1 cellular context compared by ENCODE assay signal in the genomic region with DNA sequence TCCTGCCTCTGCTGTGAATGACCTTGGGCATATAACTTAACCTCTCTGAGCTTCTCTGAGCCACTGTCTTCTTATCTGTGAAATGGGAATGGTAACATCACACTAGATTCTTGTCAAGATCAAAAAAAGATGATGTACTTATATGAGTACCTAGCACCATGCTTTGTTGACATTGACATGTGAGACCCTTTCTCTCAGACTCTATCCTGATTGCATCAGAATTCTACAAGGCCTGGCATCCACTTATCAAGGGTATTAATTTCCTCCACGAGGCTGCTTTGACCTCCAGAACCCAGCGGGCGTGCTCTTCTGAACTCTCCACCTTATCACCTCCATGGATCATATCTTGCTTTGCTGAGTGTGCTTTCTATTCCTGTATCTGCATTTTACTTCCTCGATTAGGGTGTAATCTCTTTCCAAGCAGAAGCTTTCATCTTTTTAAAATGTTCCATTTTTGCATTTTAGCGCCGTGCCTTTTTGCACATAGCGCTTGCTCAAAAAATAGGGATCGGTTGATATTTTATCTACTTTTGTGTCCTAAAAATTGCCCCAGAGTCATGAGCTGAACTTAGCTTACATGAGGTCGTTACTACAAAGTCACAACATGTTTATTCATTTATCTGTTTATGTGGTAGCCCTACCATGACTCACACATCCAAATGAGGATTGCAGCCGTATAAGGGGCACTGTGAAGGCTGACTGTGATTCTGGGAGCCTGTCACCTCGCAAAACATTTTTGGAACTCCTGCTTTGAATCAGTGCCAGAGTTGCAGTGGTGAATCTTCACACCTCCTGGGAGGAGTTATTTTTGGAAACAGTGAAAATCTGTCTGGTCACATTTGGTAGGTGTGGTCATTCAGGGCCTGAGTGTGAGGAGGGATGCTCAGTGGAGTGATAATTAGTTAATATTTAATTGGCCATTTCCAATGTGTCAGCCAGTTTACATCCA.
TF ChIP-seq lines count a peak whose summit lies in the region.

No MANE protein-coding gene starts in this region.

TF ChIP-seq in K562, 482 proteins besides CTCF, POLR2A, EP300 and RAD21 (continued from another document and continues in another):
- TF ChIP-seq, protein P1, sequence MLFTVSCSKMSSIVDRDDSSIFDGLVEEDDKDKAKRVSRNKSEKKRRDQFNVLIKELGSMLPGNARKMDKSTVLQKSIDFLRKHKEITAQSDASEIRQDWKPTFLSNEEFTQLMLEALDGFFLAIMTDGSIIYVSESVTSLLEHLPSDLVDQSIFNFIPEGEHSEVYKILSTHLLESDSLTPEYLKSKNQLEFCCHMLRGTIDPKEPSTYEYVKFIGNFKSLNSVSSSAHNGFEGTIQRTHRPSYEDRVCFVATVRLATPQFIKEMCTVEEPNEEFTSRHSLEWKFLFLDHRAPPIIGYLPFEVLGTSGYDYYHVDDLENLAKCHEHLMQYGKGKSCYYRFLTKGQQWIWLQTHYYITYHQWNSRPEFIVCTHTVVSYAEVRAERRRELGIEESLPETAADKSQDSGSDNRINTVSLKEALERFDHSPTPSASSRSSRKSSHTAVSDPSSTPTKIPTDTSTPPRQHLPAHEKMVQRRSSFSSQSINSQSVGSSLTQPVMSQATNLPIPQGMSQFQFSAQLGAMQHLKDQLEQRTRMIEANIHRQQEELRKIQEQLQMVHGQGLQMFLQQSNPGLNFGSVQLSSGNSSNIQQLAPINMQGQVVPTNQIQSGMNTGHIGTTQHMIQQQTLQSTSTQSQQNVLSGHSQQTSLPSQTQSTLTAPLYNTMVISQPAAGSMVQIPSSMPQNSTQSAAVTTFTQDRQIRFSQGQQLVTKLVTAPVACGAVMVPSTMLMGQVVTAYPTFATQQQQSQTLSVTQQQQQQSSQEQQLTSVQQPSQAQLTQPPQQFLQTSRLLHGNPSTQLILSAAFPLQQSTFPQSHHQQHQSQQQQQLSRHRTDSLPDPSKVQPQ (CRISPR knock-in tag; IDR thresholded peaks at IDR 0.05; ENCODE audit: borderline replicate concordance), result no peak
- TF ChIP-seq MEF2A (IDR thresholded peaks at IDR 0.05; ENCODE audit: control insufficient read depth, low read depth, low read length) (peak; percentile 95), PHF8 (IDR thresholded peaks at IDR 0.05; ENCODE audit: borderline replicate concordance, low read length) (no peak), BRCA1 (IDR thresholded peaks at IDR 0.05) (no peak), BRCA1 (CRISPR knock-in tag; IDR thresholded peaks at IDR 0.05) (no peak), FOS (IDR thresholded peaks at IDR 0.05; ENCODE audit: extremely low read depth, insufficient read length) (peak; percentile 26), ZNF780A (CRISPR knock-in tag; IDR thresholded peaks at IDR 0.05) (no peak), SREBF1 (IDR thresholded peaks at IDR 0.05; ENCODE audit: borderline replicate concordance, low read depth, low read length) (no peak), GTF2A2 (tag; IDR thresholded peaks at IDR 0.05) (no peak), MYNN (IDR thresholded peaks at IDR 0.05) (peak; percentile 27; the same call in 1 of the 2 replicates), MYNN (CRISPR knock-in tag; IDR thresholded peaks at IDR 0.05) (no peak), FOXJ3 (CRISPR knock-in tag; IDR thresholded peaks at IDR 0.05) (no peak), ZNF282 (CRISPR knock-in tag; IDR thresholded peaks at IDR 0.05) (no peak), POU5F1 (IDR thresholded peaks at IDR 0.05; ENCODE audit: borderline replicate concordance, low read depth, low read length, partially characterized antibody) (no peak), MAFF (IDR thresholded peaks at IDR 0.05; ENCODE audit: low read length) (peak; percentile 59; the same call in 1 of the 2 replicates), DIDO1 (tag; IDR thresholded peaks at IDR 0.05; ENCODE audit: low read depth) (no peak), DACH1 (IDR thresholded peaks at IDR 0.05; ENCODE audit: partially characterized antibody) (peak; percentile 44), CAMTA2 (CRISPR knock-in tag; conservative IDR thresholded peaks at IDR 0.05) (no peak), BRD4 (IDR thresholded peaks at IDR 0.05) (0 out of 2 replicates have a peak, but pooled peaks have one; percentile 18), TGIF2 (CRISPR knock-in tag; IDR thresholded peaks at IDR 0.05) (no peak), ZNF695 (CRISPR knock-in tag; IDR thresholded peaks at IDR 0.05) (no peak), OTX1 (CRISPR knock-in tag; IDR thresholded peaks at IDR 0.05) (no peak), XRCC5 (IDR thresholded peaks at IDR 0.05; ENCODE audit: low read depth, low read length) (no peak), ZNF57 (CRISPR knock-in tag; IDR thresholded peaks at IDR 0.05) (no peak), TAF9B (IDR thresholded peaks at IDR 0.05; ENCODE audit: partially characterized antibody) (no peak), SMARCC2 (IDR thresholded peaks at IDR 0.05; ENCODE audit: low read depth) (peak; percentile 78), ZNF717 (CRISPR knock-in tag; IDR thresholded peaks at IDR 0.05) (no peak), PML (IDR thresholded peaks at IDR 0.05; ENCODE audit: low read length) (peak; percentile 54; the same call in 1 of the 2 replicates), CTBP1 (IDR thresholded peaks at IDR 0.05; ENCODE audit: borderline replicate concordance) (peak; percentile 45), KDM1A (IDR thresholded peaks at IDR 0.05) (peak; percentile 85 to 88), BACH1 (tag; IDR thresholded peaks at IDR 0.05) (peak; percentile 30; the same call in 1 of the 2 replicates), SUPT5H (IDR thresholded peaks at IDR 0.05) (no peak), ETV5 (CRISPR knock-in tag; IDR thresholded peaks at IDR 0.05; ENCODE audit: low read depth) (no peak), HDAC3 (IDR thresholded peaks at IDR 0.05; ENCODE audit: borderline replicate concordance, partially characterized antibody) (peak; percentile 32), GTF2E2 (tag; IDR thresholded peaks at IDR 0.05) (no peak)
- TF ChIP-seq, protein P2, sequence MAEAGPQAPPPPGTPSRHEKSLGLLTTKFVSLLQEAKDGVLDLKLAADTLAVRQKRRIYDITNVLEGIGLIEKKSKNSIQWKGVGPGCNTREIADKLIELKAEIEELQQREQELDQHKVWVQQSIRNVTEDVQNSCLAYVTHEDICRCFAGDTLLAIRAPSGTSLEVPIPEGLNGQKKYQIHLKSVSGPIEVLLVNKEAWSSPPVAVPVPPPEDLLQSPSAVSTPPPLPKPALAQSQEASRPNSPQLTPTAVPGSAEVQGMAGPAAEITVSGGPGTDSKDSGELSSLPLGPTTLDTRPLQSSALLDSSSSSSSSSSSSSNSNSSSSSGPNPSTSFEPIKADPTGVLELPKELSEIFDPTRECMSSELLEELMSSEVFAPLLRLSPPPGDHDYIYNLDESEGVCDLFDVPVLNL (CRISPR knock-in tag; IDR thresholded peaks at IDR 0.05; ENCODE audit: low read depth), result no peak
- TF ChIP-seq, protein P3, sequence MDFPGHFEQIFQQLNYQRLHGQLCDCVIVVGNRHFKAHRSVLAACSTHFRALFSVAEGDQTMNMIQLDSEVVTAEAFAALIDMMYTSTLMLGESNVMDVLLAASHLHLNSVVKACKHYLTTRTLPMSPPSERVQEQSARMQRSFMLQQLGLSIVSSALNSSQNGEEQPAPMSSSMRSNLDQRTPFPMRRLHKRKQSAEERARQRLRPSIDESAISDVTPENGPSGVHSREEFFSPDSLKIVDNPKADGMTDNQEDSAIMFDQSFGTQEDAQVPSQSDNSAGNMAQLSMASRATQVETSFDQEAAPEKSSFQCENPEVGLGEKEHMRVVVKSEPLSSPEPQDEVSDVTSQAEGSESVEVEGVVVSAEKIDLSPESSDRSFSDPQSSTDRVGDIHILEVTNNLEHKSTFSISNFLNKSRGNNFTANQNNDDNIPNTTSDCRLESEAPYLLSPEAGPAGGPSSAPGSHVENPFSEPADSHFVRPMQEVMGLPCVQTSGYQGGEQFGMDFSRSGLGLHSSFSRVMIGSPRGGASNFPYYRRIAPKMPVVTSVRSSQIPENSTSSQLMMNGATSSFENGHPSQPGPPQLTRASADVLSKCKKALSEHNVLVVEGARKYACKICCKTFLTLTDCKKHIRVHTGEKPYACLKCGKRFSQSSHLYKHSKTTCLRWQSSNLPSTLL (IDR thresholded peaks at IDR 0.05), result no peak
- TF ChIP-seq, protein P4, sequence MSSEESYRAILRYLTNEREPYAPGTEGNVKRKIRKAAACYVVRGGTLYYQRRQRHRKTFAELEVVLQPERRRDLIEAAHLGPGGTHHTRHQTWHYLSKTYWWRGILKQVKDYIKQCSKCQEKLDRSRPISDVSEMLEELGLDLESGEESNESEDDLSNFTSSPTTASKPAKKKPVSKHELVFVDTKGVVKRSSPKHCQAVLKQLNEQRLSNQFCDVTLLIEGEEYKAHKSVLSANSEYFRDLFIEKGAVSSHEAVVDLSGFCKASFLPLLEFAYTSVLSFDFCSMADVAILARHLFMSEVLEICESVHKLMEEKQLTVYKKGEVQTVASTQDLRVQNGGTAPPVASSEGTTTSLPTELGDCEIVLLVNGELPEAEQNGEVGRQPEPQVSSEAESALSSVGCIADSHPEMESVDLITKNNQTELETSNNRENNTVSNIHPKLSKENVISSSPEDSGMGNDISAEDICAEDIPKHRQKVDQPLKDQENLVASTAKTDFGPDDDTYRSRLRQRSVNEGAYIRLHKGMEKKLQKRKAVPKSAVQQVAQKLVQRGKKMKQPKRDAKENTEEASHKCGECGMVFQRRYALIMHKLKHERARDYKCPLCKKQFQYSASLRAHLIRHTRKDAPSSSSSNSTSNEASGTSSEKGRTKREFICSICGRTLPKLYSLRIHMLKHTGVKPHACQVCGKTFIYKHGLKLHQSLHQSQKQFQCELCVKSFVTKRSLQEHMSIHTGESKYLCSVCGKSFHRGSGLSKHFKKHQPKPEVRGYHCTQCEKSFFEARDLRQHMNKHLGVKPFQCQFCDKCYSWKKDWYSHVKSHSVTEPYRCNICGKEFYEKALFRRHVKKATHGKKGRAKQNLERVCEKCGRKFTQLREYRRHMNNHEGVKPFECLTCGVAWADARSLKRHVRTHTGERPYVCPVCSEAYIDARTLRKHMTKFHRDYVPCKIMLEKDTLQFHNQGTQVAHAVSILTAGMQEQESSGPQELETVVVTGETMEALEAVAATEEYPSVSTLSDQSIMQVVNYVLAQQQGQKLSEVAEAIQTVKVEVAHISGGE (CRISPR knock-in tag; IDR thresholded peaks at IDR 0.05), result no peak
- TF ChIP-seq, protein P5, sequence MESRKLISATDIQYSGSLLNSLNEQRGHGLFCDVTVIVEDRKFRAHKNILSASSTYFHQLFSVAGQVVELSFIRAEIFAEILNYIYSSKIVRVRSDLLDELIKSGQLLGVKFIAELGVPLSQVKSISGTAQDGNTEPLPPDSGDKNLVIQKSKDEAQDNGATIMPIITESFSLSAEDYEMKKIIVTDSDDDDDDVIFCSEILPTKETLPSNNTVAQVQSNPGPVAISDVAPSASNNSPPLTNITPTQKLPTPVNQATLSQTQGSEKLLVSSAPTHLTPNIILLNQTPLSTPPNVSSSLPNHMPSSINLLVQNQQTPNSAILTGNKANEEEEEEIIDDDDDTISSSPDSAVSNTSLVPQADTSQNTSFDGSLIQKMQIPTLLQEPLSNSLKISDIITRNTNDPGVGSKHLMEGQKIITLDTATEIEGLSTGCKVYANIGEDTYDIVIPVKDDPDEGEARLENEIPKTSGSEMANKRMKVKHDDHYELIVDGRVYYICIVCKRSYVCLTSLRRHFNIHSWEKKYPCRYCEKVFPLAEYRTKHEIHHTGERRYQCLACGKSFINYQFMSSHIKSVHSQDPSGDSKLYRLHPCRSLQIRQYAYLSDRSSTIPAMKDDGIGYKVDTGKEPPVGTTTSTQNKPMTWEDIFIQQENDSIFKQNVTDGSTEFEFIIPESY (CRISPR knock-in tag; IDR thresholded peaks at IDR 0.05), result no peak
- TF ChIP-seq, protein P6, sequence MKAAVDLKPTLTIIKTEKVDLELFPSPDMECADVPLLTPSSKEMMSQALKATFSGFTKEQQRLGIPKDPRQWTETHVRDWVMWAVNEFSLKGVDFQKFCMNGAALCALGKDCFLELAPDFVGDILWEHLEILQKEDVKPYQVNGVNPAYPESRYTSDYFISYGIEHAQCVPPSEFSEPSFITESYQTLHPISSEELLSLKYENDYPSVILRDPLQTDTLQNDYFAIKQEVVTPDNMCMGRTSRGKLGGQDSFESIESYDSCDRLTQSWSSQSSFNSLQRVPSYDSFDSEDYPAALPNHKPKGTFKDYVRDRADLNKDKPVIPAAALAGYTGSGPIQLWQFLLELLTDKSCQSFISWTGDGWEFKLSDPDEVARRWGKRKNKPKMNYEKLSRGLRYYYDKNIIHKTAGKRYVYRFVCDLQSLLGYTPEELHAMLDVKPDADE (conservative IDR thresholded peaks at IDR 0.05; ENCODE audit: control insufficient read depth, low read depth, low read length), result no peak
- TF ChIP-seq, protein P7, sequence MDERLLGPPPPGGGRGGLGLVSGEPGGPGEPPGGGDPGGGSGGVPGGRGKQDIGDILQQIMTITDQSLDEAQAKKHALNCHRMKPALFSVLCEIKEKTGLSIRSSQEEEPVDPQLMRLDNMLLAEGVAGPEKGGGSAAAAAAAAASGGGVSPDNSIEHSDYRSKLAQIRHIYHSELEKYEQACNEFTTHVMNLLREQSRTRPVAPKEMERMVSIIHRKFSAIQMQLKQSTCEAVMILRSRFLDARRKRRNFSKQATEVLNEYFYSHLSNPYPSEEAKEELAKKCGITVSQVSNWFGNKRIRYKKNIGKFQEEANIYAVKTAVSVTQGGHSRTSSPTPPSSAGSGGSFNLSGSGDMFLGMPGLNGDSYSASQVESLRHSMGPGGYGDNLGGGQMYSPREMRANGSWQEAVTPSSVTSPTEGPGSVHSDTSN (CRISPR knock-in tag; IDR thresholded peaks at IDR 0.05; ENCODE audit: low read depth), result no peak
- TF ChIP-seq, protein P7 (tag; conservative IDR thresholded peaks at IDR 0.05; ENCODE audit: low read depth), result no peak
- TF ChIP-seq, protein P8, sequence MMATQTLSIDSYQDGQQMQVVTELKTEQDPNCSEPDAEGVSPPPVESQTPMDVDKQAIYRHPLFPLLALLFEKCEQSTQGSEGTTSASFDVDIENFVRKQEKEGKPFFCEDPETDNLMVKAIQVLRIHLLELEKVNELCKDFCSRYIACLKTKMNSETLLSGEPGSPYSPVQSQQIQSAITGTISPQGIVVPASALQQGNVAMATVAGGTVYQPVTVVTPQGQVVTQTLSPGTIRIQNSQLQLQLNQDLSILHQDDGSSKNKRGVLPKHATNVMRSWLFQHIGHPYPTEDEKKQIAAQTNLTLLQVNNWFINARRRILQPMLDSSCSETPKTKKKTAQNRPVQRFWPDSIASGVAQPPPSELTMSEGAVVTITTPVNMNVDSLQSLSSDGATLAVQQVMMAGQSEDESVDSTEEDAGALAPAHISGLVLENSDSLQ (IDR thresholded peaks at IDR 0.05), result no peak
- TF ChIP-seq, protein P9, sequence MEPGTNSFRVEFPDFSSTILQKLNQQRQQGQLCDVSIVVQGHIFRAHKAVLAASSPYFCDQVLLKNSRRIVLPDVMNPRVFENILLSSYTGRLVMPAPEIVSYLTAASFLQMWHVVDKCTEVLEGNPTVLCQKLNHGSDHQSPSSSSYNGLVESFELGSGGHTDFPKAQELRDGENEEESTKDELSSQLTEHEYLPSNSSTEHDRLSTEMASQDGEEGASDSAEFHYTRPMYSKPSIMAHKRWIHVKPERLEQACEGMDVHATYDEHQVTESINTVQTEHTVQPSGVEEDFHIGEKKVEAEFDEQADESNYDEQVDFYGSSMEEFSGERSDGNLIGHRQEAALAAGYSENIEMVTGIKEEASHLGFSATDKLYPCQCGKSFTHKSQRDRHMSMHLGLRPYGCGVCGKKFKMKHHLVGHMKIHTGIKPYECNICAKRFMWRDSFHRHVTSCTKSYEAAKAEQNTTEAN (CRISPR knock-in tag; IDR thresholded peaks at IDR 0.05), result no peak
